In the genomic region with DNA sequence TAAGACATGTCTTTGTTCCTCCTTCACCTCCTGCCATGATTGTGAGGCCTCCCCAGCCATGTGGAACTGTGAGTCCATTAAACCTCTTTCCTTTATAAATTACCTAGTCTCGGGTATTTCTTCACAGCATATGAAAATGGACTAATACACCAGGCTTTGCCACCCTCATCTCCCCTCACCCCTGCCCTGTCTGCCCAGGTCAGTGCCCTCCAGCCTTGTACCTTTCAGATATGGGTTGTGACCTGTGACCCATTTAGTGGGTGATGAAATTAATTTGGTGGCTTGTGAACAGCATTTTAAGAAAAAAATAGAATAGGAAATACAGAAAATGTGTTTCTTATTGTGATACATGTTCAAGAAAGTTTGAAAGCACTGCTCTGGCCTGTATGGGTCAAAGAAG, we compare ENCODE assay signal across 2 cellular contexts.
TF ChIP-seq lines count a peak whose summit lies in the region.

No MANE protein-coding gene starts in this region.

TF ChIP-seq in liver, 16 proteins besides CTCF, POLR2A, EP300 and RAD21:
- TF ChIP-seq, protein P1, sequence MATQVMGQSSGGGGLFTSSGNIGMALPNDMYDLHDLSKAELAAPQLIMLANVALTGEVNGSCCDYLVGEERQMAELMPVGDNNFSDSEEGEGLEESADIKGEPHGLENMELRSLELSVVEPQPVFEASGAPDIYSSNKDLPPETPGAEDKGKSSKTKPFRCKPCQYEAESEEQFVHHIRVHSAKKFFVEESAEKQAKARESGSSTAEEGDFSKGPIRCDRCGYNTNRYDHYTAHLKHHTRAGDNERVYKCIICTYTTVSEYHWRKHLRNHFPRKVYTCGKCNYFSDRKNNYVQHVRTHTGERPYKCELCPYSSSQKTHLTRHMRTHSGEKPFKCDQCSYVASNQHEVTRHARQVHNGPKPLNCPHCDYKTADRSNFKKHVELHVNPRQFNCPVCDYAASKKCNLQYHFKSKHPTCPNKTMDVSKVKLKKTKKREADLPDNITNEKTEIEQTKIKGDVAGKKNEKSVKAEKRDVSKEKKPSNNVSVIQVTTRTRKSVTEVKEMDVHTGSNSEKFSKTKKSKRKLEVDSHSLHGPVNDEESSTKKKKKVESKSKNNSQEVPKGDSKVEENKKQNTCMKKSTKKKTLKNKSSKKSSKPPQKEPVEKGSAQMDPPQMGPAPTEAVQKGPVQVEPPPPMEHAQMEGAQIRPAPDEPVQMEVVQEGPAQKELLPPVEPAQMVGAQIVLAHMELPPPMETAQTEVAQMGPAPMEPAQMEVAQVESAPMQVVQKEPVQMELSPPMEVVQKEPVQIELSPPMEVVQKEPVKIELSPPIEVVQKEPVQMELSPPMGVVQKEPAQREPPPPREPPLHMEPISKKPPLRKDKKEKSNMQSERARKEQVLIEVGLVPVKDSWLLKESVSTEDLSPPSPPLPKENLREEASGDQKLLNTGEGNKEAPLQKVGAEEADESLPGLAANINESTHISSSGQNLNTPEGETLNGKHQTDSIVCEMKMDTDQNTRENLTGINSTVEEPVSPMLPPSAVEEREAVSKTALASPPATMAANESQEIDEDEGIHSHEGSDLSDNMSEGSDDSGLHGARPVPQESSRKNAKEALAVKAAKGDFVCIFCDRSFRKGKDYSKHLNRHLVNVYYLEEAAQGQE (IDR thresholded peaks at IDR 0.05), result peak; percentile 65
- peak; percentile 85 to 88 for TF ChIP-seq HNF4A (conservative IDR thresholded peaks at IDR 0.05)
- peak; percentile 59 for TF ChIP-seq YY1 (IDR thresholded peaks at IDR 0.05)
- peak; percentile 93 for TF ChIP-seq SP1 (IDR thresholded peaks at IDR 0.05)
- TF ChIP-seq HNF4G (IDR thresholded peaks at IDR 0.05), result no peak
- TF ChIP-seq JUND (IDR thresholded peaks at IDR 0.05), result peak in 1 of 2 donors; percentile 28
- no peak for TF ChIP-seq TAF1 (conservative IDR thresholded peaks at IDR 0.05)
- TF ChIP-seq, protein P2, sequence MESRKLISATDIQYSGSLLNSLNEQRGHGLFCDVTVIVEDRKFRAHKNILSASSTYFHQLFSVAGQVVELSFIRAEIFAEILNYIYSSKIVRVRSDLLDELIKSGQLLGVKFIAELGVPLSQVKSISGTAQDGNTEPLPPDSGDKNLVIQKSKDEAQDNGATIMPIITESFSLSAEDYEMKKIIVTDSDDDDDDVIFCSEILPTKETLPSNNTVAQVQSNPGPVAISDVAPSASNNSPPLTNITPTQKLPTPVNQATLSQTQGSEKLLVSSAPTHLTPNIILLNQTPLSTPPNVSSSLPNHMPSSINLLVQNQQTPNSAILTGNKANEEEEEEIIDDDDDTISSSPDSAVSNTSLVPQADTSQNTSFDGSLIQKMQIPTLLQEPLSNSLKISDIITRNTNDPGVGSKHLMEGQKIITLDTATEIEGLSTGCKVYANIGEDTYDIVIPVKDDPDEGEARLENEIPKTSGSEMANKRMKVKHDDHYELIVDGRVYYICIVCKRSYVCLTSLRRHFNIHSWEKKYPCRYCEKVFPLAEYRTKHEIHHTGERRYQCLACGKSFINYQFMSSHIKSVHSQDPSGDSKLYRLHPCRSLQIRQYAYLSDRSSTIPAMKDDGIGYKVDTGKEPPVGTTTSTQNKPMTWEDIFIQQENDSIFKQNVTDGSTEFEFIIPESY (IDR thresholded peaks at IDR 0.05), result peak; percentile 22
- peak; percentile 80 for TF ChIP-seq NR2F2 (IDR thresholded peaks at IDR 0.05)
- TF ChIP-seq RXRA (IDR thresholded peaks at IDR 0.05), result peak; percentile 96 to 99
- TF ChIP-seq, protein P3, sequence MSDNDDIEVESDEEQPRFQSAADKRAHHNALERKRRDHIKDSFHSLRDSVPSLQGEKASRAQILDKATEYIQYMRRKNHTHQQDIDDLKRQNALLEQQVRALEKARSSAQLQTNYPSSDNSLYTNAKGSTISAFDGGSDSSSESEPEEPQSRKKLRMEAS (IDR thresholded peaks at IDR 0.05), result peak; percentile 33
- TF ChIP-seq, protein P4, sequence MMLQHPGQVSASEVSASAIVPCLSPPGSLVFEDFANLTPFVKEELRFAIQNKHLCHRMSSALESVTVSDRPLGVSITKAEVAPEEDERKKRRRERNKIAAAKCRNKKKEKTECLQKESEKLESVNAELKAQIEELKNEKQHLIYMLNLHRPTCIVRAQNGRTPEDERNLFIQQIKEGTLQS (IDR thresholded peaks at IDR 0.05), result peak; percentile 90
- no peak for TF ChIP-seq FOXA2 (IDR thresholded peaks at IDR 0.05)
- TF ChIP-seq EGR1 (IDR thresholded peaks at IDR 0.05; ENCODE audit: low read depth in 2 of 2), result no peak
- peak; percentile 29 for TF ChIP-seq FOXA1 (IDR thresholded peaks at IDR 0.05)
- TF ChIP-seq GABPA (IDR thresholded peaks at IDR 0.05 in 1 of 2, conservative IDR thresholded peaks at IDR 0.05 in 1 of 2), result no peak

TF ChIP-seq in HepG2, 621 proteins besides CTCF, POLR2A, EP300 and RAD21:
- no peak for TF ChIP-seq ZNF468 (CRISPR knock-in tag; IDR thresholded peaks at IDR 0.05)
- TF ChIP-seq, protein P5, sequence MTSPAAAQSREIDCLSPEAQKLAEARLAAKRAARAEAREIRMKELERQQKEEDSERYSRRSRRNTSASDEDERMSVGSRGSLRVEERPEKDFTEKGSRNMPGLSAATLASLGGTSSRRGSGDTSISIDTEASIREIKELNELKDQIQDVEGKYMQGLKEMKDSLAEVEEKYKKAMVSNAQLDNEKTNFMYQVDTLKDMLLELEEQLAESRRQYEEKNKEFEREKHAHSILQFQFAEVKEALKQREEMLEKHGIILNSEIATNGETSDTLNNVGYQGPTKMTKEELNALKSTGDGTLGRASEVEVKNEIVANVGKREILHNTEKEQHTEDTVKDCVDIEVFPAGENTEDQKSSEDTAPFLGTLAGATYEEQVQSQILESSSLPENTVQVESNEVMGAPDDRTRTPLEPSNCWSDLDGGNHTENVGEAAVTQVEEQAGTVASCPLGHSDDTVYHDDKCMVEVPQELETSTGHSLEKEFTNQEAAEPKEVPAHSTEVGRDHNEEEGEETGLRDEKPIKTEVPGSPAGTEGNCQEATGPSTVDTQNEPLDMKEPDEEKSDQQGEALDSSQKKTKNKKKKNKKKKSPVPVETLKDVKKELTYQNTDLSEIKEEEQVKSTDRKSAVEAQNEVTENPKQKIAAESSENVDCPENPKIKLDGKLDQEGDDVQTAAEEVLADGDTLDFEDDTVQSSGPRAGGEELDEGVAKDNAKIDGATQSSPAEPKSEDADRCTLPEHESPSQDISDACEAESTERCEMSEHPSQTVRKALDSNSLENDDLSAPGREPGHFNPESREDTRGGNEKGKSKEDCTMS (CRISPR knock-in tag; conservative IDR thresholded peaks at IDR 0.05), result no peak
- no peak for TF ChIP-seq SRSF4 (IDR thresholded peaks at IDR 0.05; ENCODE audit: low read depth, low read length, poor library complexity, severe bottlenecking)
- TF ChIP-seq, protein P6, sequence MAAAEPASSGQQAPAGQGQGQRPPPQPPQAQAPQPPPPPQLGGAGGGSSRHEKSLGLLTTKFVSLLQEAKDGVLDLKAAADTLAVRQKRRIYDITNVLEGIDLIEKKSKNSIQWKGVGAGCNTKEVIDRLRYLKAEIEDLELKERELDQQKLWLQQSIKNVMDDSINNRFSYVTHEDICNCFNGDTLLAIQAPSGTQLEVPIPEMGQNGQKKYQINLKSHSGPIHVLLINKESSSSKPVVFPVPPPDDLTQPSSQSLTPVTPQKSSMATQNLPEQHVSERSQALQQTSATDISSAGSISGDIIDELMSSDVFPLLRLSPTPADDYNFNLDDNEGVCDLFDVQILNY (CRISPR knock-in tag; conservative IDR thresholded peaks at IDR 0.05), result no peak
- TF ChIP-seq TARDBP (CRISPR knock-in tag; IDR thresholded peaks at IDR 0.05), result no peak
- TF ChIP-seq ZFP36L2 (CRISPR knock-in tag; IDR thresholded peaks at IDR 0.05), result no peak
- TF ChIP-seq ARHGAP35 (CRISPR knock-in tag; IDR thresholded peaks at IDR 0.05; ENCODE audit: borderline replicate concordance), result no peak
- no peak for TF ChIP-seq NR3C1 (CRISPR knock-in tag; IDR thresholded peaks at IDR 0.05)
- TF ChIP-seq ZNF20 (CRISPR knock-in tag; IDR thresholded peaks at IDR 0.05), result no peak
- TF ChIP-seq, protein P7, sequence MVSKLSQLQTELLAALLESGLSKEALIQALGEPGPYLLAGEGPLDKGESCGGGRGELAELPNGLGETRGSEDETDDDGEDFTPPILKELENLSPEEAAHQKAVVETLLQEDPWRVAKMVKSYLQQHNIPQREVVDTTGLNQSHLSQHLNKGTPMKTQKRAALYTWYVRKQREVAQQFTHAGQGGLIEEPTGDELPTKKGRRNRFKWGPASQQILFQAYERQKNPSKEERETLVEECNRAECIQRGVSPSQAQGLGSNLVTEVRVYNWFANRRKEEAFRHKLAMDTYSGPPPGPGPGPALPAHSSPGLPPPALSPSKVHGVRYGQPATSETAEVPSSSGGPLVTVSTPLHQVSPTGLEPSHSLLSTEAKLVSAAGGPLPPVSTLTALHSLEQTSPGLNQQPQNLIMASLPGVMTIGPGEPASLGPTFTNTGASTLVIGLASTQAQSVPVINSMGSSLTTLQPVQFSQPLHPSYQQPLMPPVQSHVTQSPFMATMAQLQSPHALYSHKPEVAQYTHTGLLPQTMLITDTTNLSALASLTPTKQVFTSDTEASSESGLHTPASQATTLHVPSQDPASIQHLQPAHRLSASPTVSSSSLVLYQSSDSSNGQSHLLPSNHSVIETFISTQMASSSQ (IDR thresholded peaks at IDR 0.05; ENCODE audit: low read depth), result no peak
- TF ChIP-seq, protein P7 (CRISPR knock-in tag; IDR thresholded peaks at IDR 0.05; ENCODE audit: borderline replicate concordance), result no peak
- TF ChIP-seq NPAS2 (CRISPR knock-in tag; IDR thresholded peaks at IDR 0.05; ENCODE audit: borderline replicate concordance), result no peak
- TF ChIP-seq RARG (CRISPR knock-in tag; IDR thresholded peaks at IDR 0.05; ENCODE audit: low read depth), result no peak
- TF ChIP-seq ZSCAN30 (CRISPR knock-in tag; IDR thresholded peaks at IDR 0.05), result no peak
- no peak for TF ChIP-seq NONO (IDR thresholded peaks at IDR 0.05)
- TF ChIP-seq NONO (CRISPR knock-in tag; conservative IDR thresholded peaks at IDR 0.05), result no peak
- TF ChIP-seq SATB2 (CRISPR knock-in tag; IDR thresholded peaks at IDR 0.05), result no peak
TF ChIP-seq in HepG2: peak in this region for 0.
